In genomic region chr17:42679001-42679491, GRCh38 we compare ENCODE assay signal across 1 cellular context.
TF ChIP-seq lines count a peak whose summit lies in the region.

No MANE protein-coding gene starts in this region.

TF ChIP-seq in GM23338, 12 proteins besides CTCF, POLR2A, EP300 and RAD21 (continued from another document):
- no peak for TF ChIP-seq ZNF331 (CRISPR knock-in tag; IDR thresholded peaks at IDR 0.05; ENCODE audit: low read depth)
- TF ChIP-seq NANOG (IDR thresholded peaks at IDR 0.05; ENCODE audit: borderline replicate concordance): no peak
- no peak for TF ChIP-seq EZH2 (IDR thresholded peaks at IDR 0.05; ENCODE audit: low read depth, unreplicated experiment)
- no peak for TF ChIP-seq CREB1 (CRISPR knock-in tag; IDR thresholded peaks at IDR 0.05; ENCODE audit: low read depth)
- no peak for TF ChIP-seq ZNF114 (CRISPR knock-in tag; IDR thresholded peaks at IDR 0.05)
- TF ChIP-seq ZNF462 (CRISPR knock-in tag; IDR thresholded peaks at IDR 0.05): no peak
- TF ChIP-seq JUNB (IDR thresholded peaks at IDR 0.05; ENCODE audit: unreplicated experiment): no peak
- TF ChIP-seq REST (IDR thresholded peaks at IDR 0.05; ENCODE audit: unreplicated experiment): no peak
- no peak for TF ChIP-seq STAT1 (IDR thresholded peaks at IDR 0.05; ENCODE audit: unreplicated experiment)
- TF ChIP-seq EZH2phosphoT487 (IDR thresholded peaks at IDR 0.05; ENCODE audit: unreplicated experiment): no peak
- no peak for TF ChIP-seq ETS1 (IDR thresholded peaks at IDR 0.05)
